ENCODE assay signal across 8 cellular contexts in the genomic region with DNA sequence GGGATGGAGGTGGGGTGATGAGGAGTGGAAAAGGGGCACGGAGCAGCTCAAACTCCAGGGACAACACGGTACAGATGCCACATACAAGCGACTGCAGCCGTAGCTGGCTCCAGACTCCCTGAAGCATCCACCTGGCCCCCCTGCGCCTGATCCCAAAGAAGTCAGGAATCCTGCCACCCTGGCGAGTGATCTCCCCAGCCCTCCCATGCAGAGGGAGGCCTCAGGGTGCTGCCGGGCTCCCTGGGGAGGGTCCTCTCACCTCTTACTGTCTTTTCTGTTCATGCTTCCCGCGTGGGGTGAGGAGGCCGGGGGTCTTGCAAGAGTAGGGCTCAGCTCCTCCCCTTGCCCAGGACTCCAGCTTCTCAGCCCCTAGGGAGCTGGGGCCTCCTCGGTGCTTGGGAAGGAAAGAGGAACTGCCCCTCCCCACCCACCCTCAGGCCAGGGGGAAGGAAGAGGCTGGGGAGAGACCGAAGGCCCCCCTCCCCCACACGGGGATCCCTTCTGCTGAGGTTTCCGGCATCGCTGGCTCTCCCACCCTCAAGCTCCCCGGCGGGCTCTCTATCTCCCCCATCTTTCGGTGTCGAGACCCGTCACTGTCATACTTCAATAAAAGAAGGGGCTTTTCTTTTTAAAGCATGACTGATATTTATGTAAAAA. TPM values are rescaled to one million over a fixed set of nuclear protein-coding genes. Genes with fewer than 3 reads are reported as not detected.
DNase-seq lines count a peak whose midpoint lies in the region; ATAC-seq, FAIRE-seq and TF ChIP-seq lines count a peak whose summit lies in the region.

A gene with protein sequence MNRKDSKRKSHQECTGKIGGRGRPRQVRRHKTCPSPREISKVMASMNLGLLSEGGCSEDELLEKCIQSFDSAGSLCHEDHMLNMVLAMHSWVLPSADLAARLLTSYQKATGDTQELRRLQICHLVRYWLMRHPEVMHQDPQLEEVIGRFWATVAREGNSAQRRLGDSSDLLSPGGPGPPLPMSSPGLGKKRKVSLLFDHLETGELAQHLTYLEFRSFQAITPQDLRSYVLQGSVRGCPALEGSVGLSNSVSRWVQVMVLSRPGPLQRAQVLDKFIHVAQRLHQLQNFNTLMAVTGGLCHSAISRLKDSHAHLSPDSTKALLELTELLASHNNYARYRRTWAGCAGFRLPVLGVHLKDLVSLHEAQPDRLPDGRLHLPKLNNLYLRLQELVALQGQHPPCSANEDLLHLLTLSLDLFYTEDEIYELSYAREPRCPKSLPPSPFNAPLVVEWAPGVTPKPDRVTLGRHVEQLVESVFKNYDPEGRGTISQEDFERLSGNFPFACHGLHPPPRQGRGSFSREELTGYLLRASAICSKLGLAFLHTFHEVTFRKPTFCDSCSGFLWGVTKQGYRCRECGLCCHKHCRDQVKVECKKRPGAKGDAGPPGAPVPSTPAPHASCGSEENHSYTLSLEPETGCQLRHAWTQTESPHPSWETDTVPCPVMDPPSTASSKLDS (minus strand): TSS at position 410 of the 657 bp plus-strand sequence. CDS start 128 bp downstream, at position 282.

- no TSS peak for BruUV-seq in HepG2 (replicated peaks; lab: Mats Ljungman, UMichigan)

- H4K20me1 ChIP-seq in HepG2 (ENCODE audit: insufficient read depth, low read length): no peaks in the 10 kb centered on the region

- no peak within 1 kb of the TSS for H2AFZ ChIP-seq in HepG2 (ENCODE audit: low read length)

- H3K36me3 ChIP-seq in liver (ENCODE audit: control insufficient read depth in 4 of 4, insufficient read depth in 3 of 4, low read depth in 1 of 4, low read length in 3 of 4) (no peaks in the 10 kb centered on the region), HepG2 (replicated peaks in 1 of 2; ENCODE audit: control insufficient read depth in 1 of 2, insufficient read depth in 2 of 2, low read length in 2 of 2) (no peaks in the 10 kb centered on the region), aorta (ENCODE audit: control insufficient read depth in 1 of 2, insufficient read depth in 2 of 2, low read length in 1 of 2) (no peaks in the 10 kb centered on the region), testis (ENCODE audit: low read depth, missing control alignments) (no peaks in the 10 kb centered on the region)

- H3K4me1 ChIP-seq in liver (ENCODE audit: control insufficient read depth in 4 of 4, insufficient read depth in 4 of 4, low read length in 3 of 4) (no peaks in the 10 kb centered on the region), HepG2 (ENCODE audit: insufficient read depth, low read length) (no peaks in the 10 kb centered on the region), aorta (ENCODE audit: control insufficient read depth in 1 of 2, insufficient read depth in 2 of 2, low read length in 2 of 2) (no peaks in the 10 kb centered on the region), testis (no peaks in the 10 kb centered on the region)

- 30% methylated on average over 20 of the region's 20 CpGs for WGBS in liver
- WGBS in HepG2 (ENCODE audit: low lambda C conversion rate): 54% methylated on average over 18 of the region's 20 CpGs
- 16 to 18% methylated on average over 17 to 20 of the region's 20 CpGs for WGBS in aorta, 2 donors
- 37 to 52% methylated on average over 14 to 20 of the region's 20 CpGs for WGBS in testis, 2 donors

- no peak within 1 kb of the TSS for H3K27ac ChIP-seq in liver (ENCODE audit: low read depth in 1 of 2, low read length in 2 of 2)
- no peak within 1 kb of the TSS for H3K27ac ChIP-seq in HepG2 (ENCODE audit: extremely low read length, insufficient read depth, low read length)
- no peak within 1 kb of the TSS for H3K27ac ChIP-seq in aorta (ENCODE audit: low read depth in 1 of 2, low read length in 2 of 2)
- no peak within 1 kb of the TSS for H3K27ac ChIP-seq in testis

- TF ChIP-seq EP300 in HepG2 (IDR thresholded peaks at IDR 0.05; ENCODE audit: low read depth in 2 of 2, low read length in 2 of 2) (no peak), HepG2 (CRISPR knock-in tag; IDR thresholded peaks at IDR 0.05; ENCODE audit: borderline replicate concordance) (no peak)

- no peak; the same call in 2 of the 3 replicates for ATAC-seq in HepG2
- ATAC-seq in aorta (ENCODE audit: low FRiP score): peak; percentile 46
- no peak for ATAC-seq in HG03521 (IDR thresholded peaks at IDR 0.05; ENCODE audit: unreplicated experiment)

- H3K9me3 Mint-ChIP-seq in mesothelial cell of epicardium: no peaks in the 10 kb centered on the region

- H3K4me2 ChIP-seq in HepG2 (ENCODE audit: low read depth, low read length): no peak within 1 kb of the TSS

- no peak for FAIRE-seq in HepG2 (lab: Jason Lieb, UNC)

- DNase-seq in HepG2 (ENCODE audit: low spot score) (no peak), mesothelial cell of epicardium (ENCODE audit: low spot score in 2 of 2, unreplicated experiment in 2 of 2) (no peak), aorta (peak in 1 of 2 donors; percentile 67), COLO829 (ENCODE audit: low spot score) (no peak), testis (no peak)
- peak; percentile 49 for DNase-seq in activated naive CD4-positive, alpha-beta T cell treated with anti-CD3 and anti-CD28 coated beads, Interleukin-2, amount 50 U/mL, for 16 hours

- H3K27me3 Mint-ChIP-seq in mesothelial cell of epicardium (ENCODE audit: low read depth): peaks cover 17% of the 10 kb centered on the region

- POLR2A ChIA-PET in HepG2 (lab: Yijun Ruan, JAX): no interaction called here

- intact Hi-C loops in HepG2 (cut with micrococcal nuclease; ENCODE audit: unreplicated experiment) (no loop called here), aorta (cut with DNase I) (no loop called here), testis (cut with DNase I; ENCODE audit: low total_unique reads) (no loop called here)

- H3K4me3 ChIP-seq in liver (ENCODE audit: low read depth in 1 of 3, low read length in 3 of 3) (peak within 1 kb of the TSS in 2 of 3 donors; percentile 21 to 23), HepG2 (replicated peaks in 1 of 3; ENCODE audit: insufficient read depth in 1 of 3, low read depth in 2 of 3, low read length in 3 of 3) (no peak within 1 kb of the TSS), aorta (ENCODE audit: low read length in 2 of 2) (no peak within 1 kb of the TSS), testis (no peak within 1 kb of the TSS)

- no peaks in the 10 kb centered on the region for H3K79me2 ChIP-seq in HepG2 (ENCODE audit: insufficient read depth, low read length)

- no peak within 1 kb of the TSS for H3K9ac ChIP-seq in liver (ENCODE audit: low read depth in 1 of 2, low read length in 2 of 2)
- H3K9ac ChIP-seq in HepG2 (ENCODE audit: insufficient read depth, low read depth, low read length): no peak within 1 kb of the TSS

- TF ChIP-seq POLR2A in HepG2 (IDR thresholded peaks at IDR 0.05; ENCODE audit: insufficient read depth in 1 of 2, low read depth in 2 of 2, low read length in 2 of 2) (no peak), testis (IDR thresholded peaks at IDR 0.05) (no peak)

- H3K36me3 Mint-ChIP-seq in mesothelial cell of epicardium: no peaks in the 10 kb centered on the region

- H3K4me1 Mint-ChIP-seq in mesothelial cell of epicardium: peaks cover 6% of the 10 kb centered on the region

- H3K27me3 ChIP-seq in liver (ENCODE audit: control insufficient read depth in 4 of 4, insufficient read depth in 4 of 4, low read length in 3 of 4) (no peaks in the 10 kb centered on the region), HepG2 (ENCODE audit: control insufficient read depth in 1 of 2, insufficient read depth in 2 of 2, low read length in 2 of 2) (peaks cover under 1 to 16% of the 10 kb centered on the region in 2 experiments; a peak in 3 of 5 replicates), aorta (ENCODE audit: control insufficient read depth in 1 of 2, insufficient read depth in 2 of 2, low read length in 1 of 2) (no peaks in the 10 kb centered on the region), testis (no peaks in the 10 kb centered on the region)

- H3K9me3 ChIP-seq in liver (ENCODE audit: control insufficient read depth in 4 of 4, low read length in 3 of 4) (no peaks in the 10 kb centered on the region), HepG2 (ENCODE audit: low read length) (no peaks in the 10 kb centered on the region), aorta (ENCODE audit: control insufficient read depth, low read length) (no peaks in the 10 kb centered on the region), testis (no peaks in the 10 kb centered on the region)

- in situ Hi-C loops in HepG2 (cut with HindIII; ENCODE audit: extremely low pct_ligation_motif_present, low pct_unique_long_range_greater_than_20kb): no loop called here

- CTCF ChIA-PET in HepG2 (lab: Yijun Ruan, JAX; ENCODE audit: low intra/inter-chr PET ratio, low total read pairs): no interaction called here

- H3K4me3 Mint-ChIP-seq in mesothelial cell of epicardium: peak within 1 kb of the TSS; percentile 53

- TF ChIP-seq CTCF in liver (IDR thresholded peaks at IDR 0.05; ENCODE audit: low read depth, low read length, missing input control) (no peak), HepG2 (CRISPR knock-in tag; IDR thresholded peaks at IDR 0.05) (no peak), mesothelial cell of epicardium (IDR thresholded peaks at IDR 0.05; ENCODE audit: unreplicated experiment) (no peak), testis (IDR thresholded peaks at IDR 0.05) (no peak)

- H3K27ac Mint-ChIP-seq in mesothelial cell of epicardium: no peak within 1 kb of the TSS

- TF ChIP-seq RAD21 in liver (IDR thresholded peaks at IDR 0.05) (no peak), HepG2 (CRISPR knock-in tag; IDR thresholded peaks at IDR 0.05) (no peak)

RNA-seq across cellular contexts. Expression of the gene that starts here (rescaled TPM):
- total RNA-seq in liver: 1 to 10 TPM; 1.9 to 2.4 TPM
- polyA plus RNA-seq in liver: 1 to 10 TPM in 1 of 2 donors, under 1 TPM in 1; 0.60 to 1.4 TPM
- total RNA-seq in HepG2 (2016; rRNA removed; fragmentation: Illumina TruSeq; extraction: Trizol): not detected in 2 replicates
- not detected in 2 replicates for total RNA-seq in HepG2 (2016; cell fraction: cytosol; rRNA removed; fragmentation: Illumina TruSeq; extraction: Trizol; ENCODE audit: low read depth)
- not detected in 2 replicates for total RNA-seq in HepG2 (2016; cell fraction: insoluble cytoplasmic fraction; rRNA removed; fragmentation: Illumina TruSeq; extraction: Trizol)
- total RNA-seq in HepG2 (2016; cell fraction: membrane; rRNA removed; fragmentation: Illumina TruSeq; extraction: Trizol): not detected in 2 replicates
- not detected in 2 replicates for total RNA-seq in HepG2 (2016; cell fraction: nucleus; rRNA removed; fragmentation: Illumina TruSeq; extraction: Trizol)
- polyA plus RNA-seq in HepG2 (2011; rRNA removed): not detected in 2 replicates
- polyA plus RNA-seq in HepG2 (2011; cell fraction: cytosol; rRNA removed): not detected in 2 replicates
- polyA plus RNA-seq in HepG2 (2011; cell fraction: nucleus; rRNA removed): not detected in 2 replicates
- 0.08 and 0.17 TPM in 2 replicates for polyA plus RNA-seq in HepG2 (2012)
- not detected in 2 replicates for polyA plus RNA-seq in HepG2 (2016; cell fraction: cytosol; fragmentation: Illumina TruSeq; extraction: Trizol; ENCODE audit: low read depth)
- not detected in 2 replicates for polyA plus RNA-seq in HepG2 (2016; cell fraction: insoluble cytoplasmic fraction; fragmentation: Illumina TruSeq; extraction: Trizol; ENCODE audit: low read depth)
- not detected in 2 replicates for polyA plus RNA-seq in HepG2 (2016; cell fraction: membrane; fragmentation: Illumina TruSeq; extraction: Trizol; ENCODE audit: low read depth)
- polyA plus RNA-seq in HepG2 (2016; cell fraction: nucleus; fragmentation: Illumina TruSeq; extraction: Trizol; ENCODE audit: insufficient read depth, low read depth): not detected in 2 replicates
- polyA minus RNA-seq in HepG2 (2011; rRNA and poly(A)+ RNA removed; ENCODE audit: low replicate concordance): not detected in 2 replicates
- polyA minus RNA-seq in HepG2 (2011; cell fraction: cytosol; rRNA and poly(A)+ RNA removed): not detected in 2 replicates
- not detected in 2 replicates for polyA minus RNA-seq in HepG2 (2011; cell fraction: nucleus; rRNA and poly(A)+ RNA removed)
- total RNA-seq in mesothelial cell of epicardium: 1.1 to 1.7 TPM (median 1.2 TPM) in 3 replicates
- total RNA-seq in aorta: 1 to 10 TPM; 4.1 to 9.8 TPM
- 1 to 10 TPM in 1 of 2 donors, under 1 TPM in 1; 0.54 to 4.1 TPM for polyA plus RNA-seq in aorta
- 1 to 10 TPM in 1 of 2 donors, under 1 TPM in 1; 0.71 to 1.3 TPM for total RNA-seq in testis
- polyA plus RNA-seq in testis (ENCODE audit: insufficient read depth, low read depth, low replicate concordance): 1.5 TPM

Comparison
In these comparisons a context has a peak if more than half of its experiments do, and no peak if none do; other contexts are left out.
1. H3K4me3 ChIP-seq: peak in liver (2 of 3); none in HepG2 (0 of 3), aorta (0 of 2) and testis (0 of 2).